25 cellular contexts compared by ENCODE assay signal in genomic region chr16:77414752-77415231, GRCh38. TPM values are rescaled to one million over a fixed set of nuclear protein-coding genes. Genes with fewer than 3 reads are reported as not detected.
DNase-seq lines count a peak whose midpoint lies in the region; ATAC-seq, FAIRE-seq and TF ChIP-seq lines count a peak whose summit lies in the region.
"Had no signal": no experiment of that assay in that cellular context is flagged by ENCODE, and none has a peak within 500 bp of the region (broad histone marks: within the 10 kb centered on the region; RNA-seq: fewer than 3 reads in every experiment).

No MANE protein-coding gene starts in this region.

- H3K27me3 ChIP-seq in RWPE2 (ENCODE audit: insufficient read depth, poor library complexity, severe bottlenecking) (peaks cover 4% of the 10 kb centered on the region), fibroblast of lung (ENCODE audit: control insufficient read depth, insufficient read depth, low read length) (no peaks in the 10 kb centered on the region)

- H2AFZ ChIP-seq in fibroblast of lung (ENCODE audit: low read length) (no peak overlapping the region), OCI-LY7 (ENCODE audit: low read length) (no peak overlapping the region)

- H3K27ac ChIP-seq in RWPE2 (ENCODE audit: poor library complexity, severe bottlenecking) (no peak overlapping the region), fibroblast of lung (ENCODE audit: insufficient read depth, low read length) (no peak overlapping the region), OCI-LY7 (ENCODE audit: low read depth, low read length, poor library complexity, severe bottlenecking) (no peak overlapping the region)
- H3K27ac ChIP-seq: C4-2B had no signal

- no peak overlapping the region for H3K4me3 ChIP-seq in RWPE2 (ENCODE audit: severe bottlenecking)
- H3K4me3 ChIP-seq in fibroblast of lung (replicated peaks in 1 of 4; ENCODE audit: control extremely low read depth in 1 of 4, insufficient read depth in 1 of 4, low read depth in 3 of 4, low read length in 4 of 4) = no peak overlapping the region
- no peak overlapping the region for H3K4me3 ChIP-seq in OCI-LY7 (ENCODE audit: low read depth, low read length, poor library complexity, severe bottlenecking)

- H3K4me1 ChIP-seq in RWPE2 (ENCODE audit: insufficient read depth, poor library complexity, severe bottlenecking) (no peaks in the 10 kb centered on the region), fibroblast of lung (ENCODE audit: control insufficient read depth, extremely low read depth, insufficient read depth, low read length) (no peaks in the 10 kb centered on the region), OCI-LY7 (ENCODE audit: insufficient read depth, low read length, poor library complexity, severe bottlenecking) (no peaks in the 10 kb centered on the region)

- H3K36me3 ChIP-seq in RWPE2 (ENCODE audit: low read depth) (no peaks in the 10 kb centered on the region), fibroblast of lung (ENCODE audit: control insufficient read depth, insufficient read depth, low read length) (no peaks in the 10 kb centered on the region), OCI-LY7 (ENCODE audit: insufficient read depth, low read length) (no peaks in the 10 kb centered on the region)

- DNase-seq in DMS153 (lab: John Stamatoyannopoulos, UW) = peak; percentile 90
- DNase-seq in LHCN-M2 (ENCODE audit: low read depth) = peak; percentile 52
- no peak for DNase-seq in RWPE2 (ENCODE audit: low spot score)
- peak; percentile 32 to 48 for DNase-seq in fibroblast of lung (ENCODE audit: low read depth in 2 of 2)
- DNase-seq in NCI-H446 treated with DMSO at 0.1 percent for 48 hours (lab: John Stamatoyannopoulos, UW) = no peak
- DNase-seq in OCI-LY7 (ENCODE audit: low spot score) = no peak
- DNase-seq in activated CD8-positive, alpha-beta memory T cell treated with anti-CD3 and anti-CD28 coated beads for 24 hours = no peak
- no peak for DNase-seq in urothelium cell line (ENCODE audit: low spot score)
- DNase-seq: activated CD8-positive, alpha-beta T cell treated with anti-CD3 and anti-CD28 coated beads for 36 hours; activated naive CD4-positive, alpha-beta T cell treated with Interleukin-2 at 50 U/mL for 16 hours; activated T-cell treated with anti-CD3 and anti-CD28 coated beads, Interleukin-2, amount 50 U/mL, for 24 hours; amniotic stem cell; effector CD4-positive, alpha-beta T cell; erythroblast; GDM1; H7; kidney; NCI-H1092 treated with DMSO at 0.1 percent for 48 hours; NCI-H524; SHP77; stimulated activated CD4-positive, alpha-beta T cell treated with anti-CD3 and anti-CD28 coated beads, Interleukin-2, amount 100 ng/mL, for 48 hours; stimulated activated naive CD4-positive, alpha-beta T cell had no signal

- H3K9me2 ChIP-seq in OCI-LY7 (ENCODE audit: insufficient read depth, low read length) = no peaks in the 10 kb centered on the region

- H3K9me3 ChIP-seq in RWPE2 (ENCODE audit: severe bottlenecking) (no peaks in the 10 kb centered on the region), fibroblast of lung (ENCODE audit: control insufficient read depth, insufficient read depth, low read depth, low read length) (no peaks in the 10 kb centered on the region), OCI-LY7 (ENCODE audit: low read length) (no peaks in the 10 kb centered on the region)

- TF ChIP-seq CTCF in RWPE2 (IDR thresholded peaks at IDR 0.05; ENCODE audit: poor library complexity, severe bottlenecking) (no peak), fibroblast of lung (conservative IDR thresholded peaks at IDR 0.05 in 1 of 2, IDR thresholded peaks at IDR 0.05 in 1 of 2; ENCODE audit: low read depth in 1 of 2, low read length in 2 of 2) (no peak), OCI-LY7 (conservative IDR thresholded peaks at IDR 0.05; ENCODE audit: low read length) (no peak)

- no peak overlapping the region for H3K9ac ChIP-seq in fibroblast of lung (ENCODE audit: insufficient read depth, low read length)

- POLR2A ChIA-PET in OCI-LY7 (lab: Charles Lee) = no interaction called here

- H4K20me1 ChIP-seq in fibroblast of lung (ENCODE audit: control insufficient read depth, extremely low read depth, insufficient read depth, low read length) = no peaks in the 10 kb centered on the region
- no peaks in the 10 kb centered on the region for H4K20me1 ChIP-seq in OCI-LY7 (ENCODE audit: insufficient read depth, low read length)

- intact Hi-C loops in OCI-LY7 (cut with micrococcal nuclease; ENCODE audit: unreplicated experiment) = no loop called here

- peak; percentile 88 for ATAC-seq in RWPE2 (ENCODE audit: low read depth)
- ATAC-seq: activated CD4-positive, CD25-positive, alpha-beta regulatory T cell treated with anti-CD3 and anti-CD28 coated beads, Interleukin-2, amount 50 U/mL, for 24 hours; activated CD8-positive, alpha-beta T cell treated with anti-CD3 and anti-CD28 coated beads for 36 hours had no signal

- CTCF ChIA-PET in OCI-LY7 (lab: Charles Lee; ENCODE audit: unreplicated experiment) = no interaction called here

- H3K4me2 ChIP-seq in fibroblast of lung (ENCODE audit: extremely low read depth, insufficient read depth, low read length) = no peak overlapping the region
- H3K4me2 ChIP-seq in OCI-LY7 (ENCODE audit: low read length) = no peak overlapping the region

- BruUV-seq in OCI-LY7 (replicated peaks; lab: Mats Ljungman, UMichigan) = no TSS peak

- FAIRE-seq in urothelium cell line (lab: Jason Lieb, UNC) = no peak
- FAIRE-seq: kidney had no signal

- H3K79me2 ChIP-seq in fibroblast of lung (ENCODE audit: control insufficient read depth, insufficient read depth, low read length) = no peaks in the 10 kb centered on the region
- no peaks in the 10 kb centered on the region for H3K79me2 ChIP-seq in OCI-LY7 (ENCODE audit: insufficient read depth, low read depth, low read length)

RNA-seq across cellular contexts. Expression of gene ADAMTS18, which starts 20.0 kb away (rescaled TPM):
- total RNA-seq in LHCN-M2 (2014; rRNA removed) (0.06 TPM in 1 of 2 replicates, not detected in the other), fibroblast of lung (not detected in 2 replicates), OCI-LY7 (2022) (not detected in 2 replicates)
- polyA plus RNA-seq in LHCN-M2 (2012) = not detected
- polyA plus RNA-seq in fibroblast of lung = not detected in 2 replicates
- polyA plus RNA-seq in fibroblast of lung (2012) = not detected in 2 replicates
- polyA minus RNA-seq in fibroblast of lung (ENCODE audit: low replicate concordance) = not detected in 2 replicates
- total RNA-seq in OCI-LY7 (2014; rRNA removed; shearing (Covaris generic)) = not detected in 2 replicates
- total RNA-seq: activated CD8-positive, alpha-beta T cell treated with anti-CD3 and anti-CD28 coated beads for 36 hours had no signal
- polyA plus RNA-seq: AG04450 had no signal

Comparison
In these comparisons a context has a peak if more than half of its experiments do, and no peak if none do; other contexts are left out.
1. DNase-seq: peak in DMS153 (single experiment), LHCN-M2 (single experiment) and fibroblast of lung (2 of 2); none in RWPE2 (single experiment), NCI-H446 treated with DMSO at 0.1 percent for 48 hours (single experiment), OCI-LY7 (single experiment), activated CD8-positive, alpha-beta memory T cell treated with anti-CD3 and anti-CD28 coated beads for 24 hours (single experiment) and urothelium cell line (single experiment).